In the genomic region with DNA sequence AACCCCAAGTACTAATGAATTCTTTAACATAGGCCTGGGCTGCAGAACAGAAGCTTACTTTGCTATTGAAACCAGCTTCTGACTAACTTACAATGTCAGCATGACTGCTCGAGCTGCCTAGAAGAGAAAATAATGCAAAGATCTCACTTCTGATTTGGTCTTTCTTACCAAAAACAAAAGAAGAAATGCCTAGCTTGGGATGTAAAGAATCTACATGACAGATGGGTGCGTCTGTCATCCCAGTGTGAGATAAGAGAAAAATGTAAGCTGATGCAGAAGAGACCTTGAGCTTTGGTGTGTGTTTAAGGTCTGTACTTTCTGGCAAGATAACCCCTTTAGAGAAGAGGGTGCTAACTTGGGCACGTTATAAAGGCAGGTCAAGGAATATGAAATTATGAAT, we compare ENCODE assay signal across 16 cellular contexts. TPM values are rescaled to one million over a fixed set of nuclear protein-coding genes. Genes with fewer than 3 reads are reported as not detected.
DNase-seq lines count a peak whose midpoint lies in the region; ATAC-seq, FAIRE-seq and TF ChIP-seq lines count a peak whose summit lies in the region.
"Had no signal": no experiment of that assay in that cellular context is flagged by ENCODE, and none has a peak within 500 bp of the region (broad histone marks: within the 10 kb centered on the region; RNA-seq: fewer than 3 reads in every experiment).

No MANE protein-coding gene starts in this region.

- H3K4me2 ChIP-seq in MM.1S (ENCODE audit: low read depth, low read length) (no peak overlapping the region), H1 (ENCODE audit: insufficient read depth in 1 of 2, low read depth in 2 of 2, low read length in 2 of 2) (peak overlapping the region; percentile 5 to 34; a peak in 3 of 4 replicates)

- CTCF ChIA-PET in H1 (lab: Charles Lee; ENCODE audit: partially characterized antibody), result interaction anchor here (1.1 to 1.5 kb wide), 3 partner anchors 15 to 49 kb away, joined by 3 to 4 read pairs (median 3); no protein-coding TSS in a partner anchor

- no peak overlapping the region for H4K8ac ChIP-seq in H1 (ENCODE audit: extremely low read depth, insufficient read depth, low read length)

- H3K23me2 ChIP-seq in H1 (ENCODE audit: low read depth, low read length), result peaks cover 4% of the 10 kb centered on the region; the same call in 1 of the 2 replicates

- H3K4ac ChIP-seq in H1 (replicated peaks; ENCODE audit: insufficient read length, low read depth, low read length), result no peak overlapping the region

- H2BK20ac ChIP-seq in H1 (ENCODE audit: low read length), result no peak overlapping the region

- no peak for TF ChIP-seq RAD21 in H1 (IDR thresholded peaks at IDR 0.05 in 1 of 2, conservative IDR thresholded peaks at IDR 0.05 in 1 of 2; ENCODE audit: low read depth in 2 of 2, low read length in 2 of 2)

- no peak overlapping the region for H3K56ac ChIP-seq in H1 (replicated peaks; ENCODE audit: insufficient read length, low read depth, low read length)

- H3K9ac ChIP-seq in MM.1S (ENCODE audit: low read length) (no peak overlapping the region), H1 (replicated peaks in 1 of 4; ENCODE audit: extremely low read depth in 1 of 4, low read depth in 3 of 4, low read length in 3 of 4) (no peak overlapping the region), stomach smooth muscle (ENCODE audit: low read length in 2 of 2) (no peak overlapping the region)

- TF ChIP-seq EP300 in H1 (IDR thresholded peaks at IDR 0.05; ENCODE audit: borderline replicate concordance in 1 of 2, low read depth in 2 of 2, low read length in 2 of 2), result no peak

- no peak for TF ChIP-seq POLR2A in H1 (IDR thresholded peaks at IDR 0.05; ENCODE audit: control extremely low read depth in 1 of 2, low read depth in 2 of 2, low read length in 2 of 2)

- no peaks in the 10 kb centered on the region for H3K9me2 ChIP-seq in MM.1S (replicated peaks; ENCODE audit: insufficient read depth, low read length)

- H3K79me2 ChIP-seq in MM.1S (ENCODE audit: low read length), result peaks cover 77% of the 10 kb centered on the region
- H3K79me2 ChIP-seq in H1 (ENCODE audit: control insufficient read depth in 1 of 2, insufficient read depth in 2 of 2, low read length in 2 of 2), result peaks cover 0 to 72% of the 10 kb centered on the region in 2 experiments; a peak in 2 of 4 replicates

- H3K4me1 ChIP-seq in heart right ventricle (peaks cover 0 to 84% (median 71%) of the 10 kb centered on the region in 9 donors), MM.1S (ENCODE audit: low read length) (peaks cover 24% of the 10 kb centered on the region), H1 (replicated peaks in 1 of 4; ENCODE audit: control insufficient read depth in 3 of 4, insufficient read depth in 4 of 4, low read length in 3 of 4) (peaks cover 0 to 15% (median 9%) of the 10 kb centered on the region in 4 experiments; a peak in 3 of 7 replicates), stomach smooth muscle (ENCODE audit: control insufficient read depth, insufficient read depth, low read length) (peaks cover 19% of the 10 kb centered on the region), foreskin keratinocyte (peaks cover 9% of the 10 kb centered on the region)

- H3K14ac ChIP-seq in H1 (ENCODE audit: insufficient read length), result no peak overlapping the region

- ATAC-seq in heart right ventricle (no peak), HG03175 (IDR thresholded peaks at IDR 0.05; ENCODE audit: unreplicated experiment) (no peak), foreskin keratinocyte (no peak)

- no peaks in the 10 kb centered on the region for H3K36me3 ChIP-seq in heart right ventricle
- H3K36me3 ChIP-seq in MM.1S (replicated peaks; ENCODE audit: insufficient read depth, low read length), result no peaks in the 10 kb centered on the region
- H3K36me3 ChIP-seq in H1 (ENCODE audit: control insufficient read depth in 2 of 4, insufficient read depth in 4 of 4, low read length in 3 of 4), result no peaks in the 10 kb centered on the region
- H3K36me3 ChIP-seq in stomach smooth muscle (ENCODE audit: control insufficient read depth in 2 of 2, insufficient read depth in 2 of 2, low read length in 2 of 2), result no peaks in the 10 kb centered on the region
- H3K36me3 ChIP-seq: esophagus squamous epithelium, sigmoid colon, uterus had no signal

- no peak overlapping the region for H4K5ac ChIP-seq in H1 (ENCODE audit: insufficient read length, low read depth, low read length)

- intact Hi-C loops in heart right ventricle (cut with DNase I), result no loop called here
- intact Hi-C loops in cardiac septum (cut with DNase I), result loop anchor here (5.0 kb wide), 1 partner anchor 53 kb away; the partner anchor contains the start of gene TOR3A

- H3K23ac ChIP-seq in H1 (ENCODE audit: insufficient read length), result no peak overlapping the region

- H3K27me3 ChIP-seq in heart right ventricle, result no peaks in the 10 kb centered on the region
- no peaks in the 10 kb centered on the region for H3K27me3 ChIP-seq in MM.1S (replicated peaks; ENCODE audit: insufficient read depth, low read length)
- H3K27me3 ChIP-seq in H1 (replicated peaks in 1 of 4; ENCODE audit: control insufficient read depth in 3 of 4, extremely low read depth in 1 of 4, insufficient read depth in 3 of 4, low read length in 3 of 4), result no peaks in the 10 kb centered on the region
- no peaks in the 10 kb centered on the region for H3K27me3 ChIP-seq in stomach smooth muscle (ENCODE audit: control insufficient read depth in 1 of 2, insufficient read depth in 2 of 2, low read length in 2 of 2)
- no peaks in the 10 kb centered on the region for H3K27me3 ChIP-seq in foreskin keratinocyte
- H3K27me3 ChIP-seq: esophagus squamous epithelium, sigmoid colon, uterus had no signal

- H3K18ac ChIP-seq in H1 (ENCODE audit: extremely low read depth, low read length), result no peak overlapping the region

- no peaks in the 10 kb centered on the region for H3K9me3 ChIP-seq in heart right ventricle
- H3K9me3 ChIP-seq in MM.1S (replicated peaks; ENCODE audit: insufficient read depth, low read length), result no peaks in the 10 kb centered on the region
- no peaks in the 10 kb centered on the region for H3K9me3 ChIP-seq in H1 (ENCODE audit: insufficient read depth in 2 of 2, low read depth in 1 of 2, low read length in 1 of 2)
- H3K9me3 ChIP-seq in stomach smooth muscle (ENCODE audit: control insufficient read depth in 2 of 2, low read length in 2 of 2), result no peaks in the 10 kb centered on the region
- H3K9me3 ChIP-seq: esophagus squamous epithelium, sigmoid colon, uterus had no signal

- H2BK12ac ChIP-seq in H1 (ENCODE audit: low read depth, low read length), result no peak overlapping the region

- peak overlapping the region in 6 of 10 donors; percentile 3 to 45 (median 32) for H3K27ac ChIP-seq in heart right ventricle
- H3K27ac ChIP-seq in MM.1S (ENCODE audit: low read length), result peak overlapping the region; percentile 16; the same call in 1 of the 2 replicates
- H3K27ac ChIP-seq in H1 (ENCODE audit: low read depth, low read length), result no peak overlapping the region
- H3K27ac ChIP-seq in stomach smooth muscle (ENCODE audit: low read length), result peak overlapping the region; percentile 32
- H3K27ac ChIP-seq in foreskin keratinocyte, result no peak overlapping the region
- H3K27ac ChIP-seq: esophagus squamous epithelium, uterus had no signal

- peaks cover 8% of the 10 kb centered on the region for H3F3A ChIP-seq in MM.1S (ENCODE audit: insufficient read depth, low read length)

- H3K4me3 ChIP-seq in heart right ventricle, result no peak overlapping the region
- H3K4me3 ChIP-seq in MM.1S (ENCODE audit: low read length), result no peak overlapping the region
- no peak overlapping the region for H3K4me3 ChIP-seq in H1 (ENCODE audit: extremely low read depth in 1 of 4, insufficient read depth in 2 of 4, low read depth in 3 of 4, low read length in 4 of 4)
- no peak overlapping the region for H3K4me3 ChIP-seq in stomach smooth muscle (ENCODE audit: low read length in 2 of 2)
- H3K4me3 ChIP-seq: esophagus squamous epithelium, sigmoid colon, uterus had no signal

- H2AFZ ChIP-seq in MM.1S (ENCODE audit: low read length) (no peak overlapping the region), H1 (ENCODE audit: low read length) (no peak overlapping the region)

- H4K91ac ChIP-seq in H1 (replicated peaks; ENCODE audit: insufficient read length, low read length), result no peak overlapping the region

- no peak overlapping the region for H2AK5ac ChIP-seq in H1 (ENCODE audit: low read depth, low read length)

- no peak for FAIRE-seq in H1 (lab: Jason Lieb, UNC)

- no peak for TF ChIP-seq CTCF in heart right ventricle (IDR thresholded peaks at IDR 0.05)
- TF ChIP-seq CTCF in MM.1S (IDR thresholded peaks at IDR 0.05; ENCODE audit: low read length), result no peak
- no peak for TF ChIP-seq CTCF in H1 (IDR thresholded peaks at IDR 0.05; ENCODE audit: control extremely low read depth in 1 of 3, insufficient read depth in 1 of 3, low read depth in 1 of 3, low read length in 3 of 3)
- no peak for TF ChIP-seq CTCF in foreskin keratinocyte (conservative IDR thresholded peaks at IDR 0.05)

- no peak for DNase-seq in heart right ventricle
- DNase-seq in cardiac septum (ENCODE audit: low spot score), result no peak
- peak; percentile 15 for DNase-seq in MM.1S
- DNase-seq in H1 (ENCODE audit: low read depth in 1 of 2, low spot score in 2 of 2), result no peak
- DNase-seq in NCI-H1436 treated with DMSO at 0.1 percent for 48 hours (lab: John Stamatoyannopoulos, UW), result no peak
- DNase-seq in foreskin keratinocyte, result no peak
- DNase-seq: amygdala; cortex of kidney; esophagus squamous epithelium; NCI-H1694 treated with DMSO at 0.1 percent for 48 hours; SIG-M5; sigmoid colon; stimulated activated naive CD4-positive, alpha-beta T cell; uterus had no signal

- H4K20me1 ChIP-seq in MM.1S (ENCODE audit: insufficient read depth, low read length) (no peaks in the 10 kb centered on the region), H1 (replicated peaks in 1 of 2; ENCODE audit: control insufficient read depth in 1 of 2, insufficient read depth in 2 of 2, low read length in 2 of 2) (peaks cover 0 to 7% of the 10 kb centered on the region in 2 experiments)

- 43% methylated on average over 3 of the region's 3 CpGs for WGBS in heart right ventricle, 2 donors
- WGBS in H1 (ENCODE audit: extremely low coverage in 1 of 2, insufficient coverage in 1 of 2, insufficient read length in 1 of 2, insufficient replicate concordance in 2 of 2, low coverage in 1 of 2, low lambda C conversion rate in 2 of 2, missing lambda C conversion rate in 1 of 2), 2 experiments, result 29% methylated on average over 3 of the region's 3 CpGs; no CpG with 5 or more reads in 1 of the 2 experiments

- H2BK5ac ChIP-seq in H1 (ENCODE audit: low read depth, low read length), result no peak overlapping the region

- H2BK120ac ChIP-seq in H1 (replicated peaks; ENCODE audit: low read depth, low read length), result no peak overlapping the region

- peaks cover 4% of the 10 kb centered on the region for H3K79me1 ChIP-seq in H1 (ENCODE audit: low read depth, low read length)

- H2BK15ac ChIP-seq in H1 (ENCODE audit: low read length), result no peak overlapping the region

- POLR2A ChIA-PET in H1 (lab: Charles Lee; ENCODE audit: partially characterized antibody), result interaction anchor here (1.0 to 3.0 kb wide), 3 partner anchors 13 to 487 kb away, joined by 3 to 7 read pairs (median 4); no protein-coding TSS in a partner anchor

RNA-seq across cellular contexts. Expression of gene FAM20B, which starts 3.6 kb away (rescaled TPM):
- total RNA-seq in heart right ventricle, result 10 to 100 TPM; 44.5 to 63.4 (median 51.1) TPM
- polyA plus RNA-seq in heart right ventricle, result 10 to 100 TPM; 11.9 to 23.7 TPM
- total RNA-seq in cardiac septum, result 54.6 TPM
- 36.3 and 36.6 TPM in 2 replicates for total RNA-seq in H1 (2021; fragmentation: NEBNext Ultra II Directional; extraction: Animal tissue kit (Norgen Biotek cat#: 25700))
- 6.3 and 8.3 TPM in 2 replicates for polyA plus RNA-seq in H1 (2011; rRNA removed)
- polyA plus RNA-seq in H1 (2011; cell fraction: cytosol; rRNA removed), result 10.3 TPM
- polyA plus RNA-seq in H1 (2011; cell fraction: nucleus; rRNA removed), result 9.4 TPM
- 12.6 to 21.2 TPM (median 13.9 TPM) in 4 replicates for polyA plus RNA-seq in H1 (2012, experiment 1 of 2)
- 2.7 TPM for polyA plus RNA-seq in H1 (2012, experiment 2 of 2)
- 18.2 TPM for polyA plus RNA-seq in H1 (2013, experiment 1 of 2)
- 18.7 TPM for polyA plus RNA-seq in H1 (2013, experiment 2 of 2)
- 36.1 and 43.3 TPM in 2 replicates for polyA minus RNA-seq in H1 (2011; rRNA and poly(A)+ RNA removed)
- 14.0 TPM for polyA minus RNA-seq in H1 (2011; cell fraction: cytosol; rRNA and poly(A)+ RNA removed)
- 17.0 TPM for polyA minus RNA-seq in H1 (2011; cell fraction: nucleus; rRNA and poly(A)+ RNA removed)
- total RNA-seq in foreskin keratinocyte, result 28.9 and 29.1 TPM in 2 replicates
- polyA plus RNA-seq in foreskin keratinocyte, result 7.7 and 9.1 TPM in 2 replicates

RNA-seq across cellular contexts. Expression of gene TOR3A, which starts 52.6 kb away (rescaled TPM):
- total RNA-seq in heart right ventricle (10 to 100 TPM in 6 of 10 donors, 1 to 10 TPM in 4; 6.8 to 18.0 (median 10.9) TPM), cardiac septum (8.7 TPM), foreskin keratinocyte (31.2 and 32.1 TPM in 2 replicates)
- polyA plus RNA-seq in heart right ventricle (10 to 100 TPM in 1 of 2 donors, 1 to 10 TPM in 1; 5.9 to 16.8 TPM), H1 (2011; rRNA removed) (15.3 and 26.9 TPM in 2 replicates), foreskin keratinocyte (31.1 and 35.8 TPM in 2 replicates)
- 19.9 and 21.4 TPM in 2 replicates for total RNA-seq in H1 (2021; fragmentation: NEBNext Ultra II Directional; extraction: Animal tissue kit (Norgen Biotek cat#: 25700))
- polyA plus RNA-seq in H1 (2011; cell fraction: cytosol; rRNA removed), result 20.4 TPM
- 32.6 TPM for polyA plus RNA-seq in H1 (2011; cell fraction: nucleus; rRNA removed)
- 18.0 to 24.6 TPM (median 21.5 TPM) in 4 replicates for polyA plus RNA-seq in H1 (2012, experiment 1 of 2)
- 14.7 TPM for polyA plus RNA-seq in H1 (2012, experiment 2 of 2)
- polyA plus RNA-seq in H1 (2013, experiment 1 of 2), result 15.3 TPM
- 16.1 TPM for polyA plus RNA-seq in H1 (2013, experiment 2 of 2)
- polyA minus RNA-seq in H1 (2011; rRNA and poly(A)+ RNA removed), result 29.6 and 40.8 TPM in 2 replicates
- 16.9 TPM for polyA minus RNA-seq in H1 (2011; cell fraction: cytosol; rRNA and poly(A)+ RNA removed)
- 14.4 TPM for polyA minus RNA-seq in H1 (2011; cell fraction: nucleus; rRNA and poly(A)+ RNA removed)

Comparison
In these comparisons a context has a peak if more than half of its experiments do, and no peak if none do; other contexts are left out.
1. H3K27ac ChIP-seq: peak in heart right ventricle (6 of 10), MM.1S (single experiment) and stomach smooth muscle (single experiment); none in H1 (single experiment) and foreskin keratinocyte (single experiment).